In genomic region chr1:143698016-143698415, GRCh38 we compare ENCODE assay signal across 8 cellular contexts.
A peak's percentile ranks its signal among the peaks of the same experiment; 100 is the strongest.
DNase-seq lines count a peak whose midpoint lies in the region; ATAC-seq and TF ChIP-seq lines count a peak whose summit lies in the region.

No MANE protein-coding gene starts in this region.

- peak overlapping the region; percentile 13 for H3K4me3 Mint-ChIP-seq in activated CD4-positive, alpha-beta T cell treated with anti-CD3 and anti-CD28 coated beads, Interleukin-2, amount 10 ng/mL, durations not matched to agents 24 days and 14 days
- peak overlapping the region; percentile 32 for H3K4me3 Mint-ChIP-seq in endothelial cell (ENCODE audit: unreplicated experiment)
- H3K4me3 Mint-ChIP-seq in activated T-helper 2 cell treated with anti-CD3 and anti-CD28 coated beads, Interferon-gamma antibody, Interleukin-2, Interleukin-4, amounts not matched to agents 10 μg/mL and 5 μg/mL and 100 μg/mL, durations not matched to agents 14 hours and 24 hours and 36 hours (ENCODE audit: low read depth) = no peak overlapping the region
- H3K4me3 Mint-ChIP-seq in activated T-cell treated with anti-CD3 and anti-CD28 coated beads, Interleukin-2, amount 50 U/mL, for 4 hours = no peak overlapping the region

- peaks cover 67% of the 10 kb centered on the region for H3K27me3 Mint-ChIP-seq in activated CD4-positive, alpha-beta T cell treated with anti-CD3 and anti-CD28 coated beads, Interleukin-2, amount 10 ng/mL, durations not matched to agents 24 days and 14 days
- peaks cover 1% of the 10 kb centered on the region for H3K27me3 Mint-ChIP-seq in endothelial cell (ENCODE audit: unreplicated experiment)
- H3K27me3 Mint-ChIP-seq in activated T-helper 2 cell treated with anti-CD3 and anti-CD28 coated beads, Interferon-gamma antibody, Interleukin-2, Interleukin-4, amounts not matched to agents 10 μg/mL and 5 μg/mL and 100 μg/mL, durations not matched to agents 14 hours and 24 hours and 36 hours (ENCODE audit: low read depth) = peaks cover 68% of the 10 kb centered on the region
- H3K27me3 Mint-ChIP-seq in activated T-cell treated with anti-CD3 and anti-CD28 coated beads, Interleukin-2, amount 50 U/mL, for 4 hours (ENCODE audit: low read depth) = peaks cover 77% of the 10 kb centered on the region

- DNase-seq in activated CD4-positive, alpha-beta T cell treated with anti-CD3 and anti-CD28 coated beads, Interleukin-2, amount 10 ng/mL, durations not matched to agents 24 days and 14 days = peak; percentile 69
- DNase-seq in activated CD4-positive, alpha-beta T cell treated with anti-CD3 and anti-CD28 coated beads for 4 hours = no peak
- peak; percentile 89 for DNase-seq in NCI-H748 (lab: John Stamatoyannopoulos, UW; ENCODE audit: unreplicated experiment)
- peak; percentile 58 for DNase-seq in endothelial cell (ENCODE audit: low spot score)
- peak; percentile 12 for DNase-seq in stimulated activated CD8-positive, alpha-beta memory T cell treated with anti-CD3 and anti-CD28 coated beads, Interleukin-15, amount 100 ng/mL, for 24 hours (ENCODE audit: low read depth)
- no peak for DNase-seq in GM19240 (ENCODE audit: insufficient read length, low spot score)
- DNase-seq in activated T-helper 2 cell treated with anti-CD3 and anti-CD28 coated beads, Interferon-gamma antibody, Interleukin-2, Interleukin-4, amounts not matched to agents 10 μg/mL and 5 μg/mL and 100 μg/mL, durations not matched to agents 14 hours and 24 hours and 36 hours (ENCODE audit: low spot score) = no peak
- DNase-seq in activated T-cell treated with anti-CD3 and anti-CD28 coated beads, Interleukin-2, amount 50 U/mL, for 4 hours = no peak

- H3K9me3 Mint-ChIP-seq in activated CD4-positive, alpha-beta T cell treated with anti-CD3 and anti-CD28 coated beads, Interleukin-2, amount 10 ng/mL, durations not matched to agents 24 days and 14 days = peaks cover 6% of the 10 kb centered on the region
- H3K9me3 Mint-ChIP-seq in endothelial cell (ENCODE audit: unreplicated experiment) = no peaks in the 10 kb centered on the region
- no peaks in the 10 kb centered on the region for H3K9me3 Mint-ChIP-seq in activated T-helper 2 cell treated with anti-CD3 and anti-CD28 coated beads, Interferon-gamma antibody, Interleukin-2, Interleukin-4, amounts not matched to agents 10 μg/mL and 5 μg/mL and 100 μg/mL, durations not matched to agents 14 hours and 24 hours and 36 hours
- no peaks in the 10 kb centered on the region for H3K9me3 Mint-ChIP-seq in activated T-cell treated with anti-CD3 and anti-CD28 coated beads, Interleukin-2, amount 50 U/mL, for 4 hours

- peak; percentile 79 for TF ChIP-seq CTCF in endothelial cell (IDR thresholded peaks at IDR 0.05; ENCODE audit: unreplicated experiment)

- peaks cover 5% of the 10 kb centered on the region for H3K4me1 Mint-ChIP-seq in activated CD4-positive, alpha-beta T cell treated with anti-CD3 and anti-CD28 coated beads, Interleukin-2, amount 10 ng/mL, durations not matched to agents 24 days and 14 days
- H3K4me1 Mint-ChIP-seq in endothelial cell (ENCODE audit: unreplicated experiment) = peaks cover 10% of the 10 kb centered on the region
- peaks cover 9% of the 10 kb centered on the region for H3K4me1 Mint-ChIP-seq in activated T-helper 2 cell treated with anti-CD3 and anti-CD28 coated beads, Interferon-gamma antibody, Interleukin-2, Interleukin-4, amounts not matched to agents 10 μg/mL and 5 μg/mL and 100 μg/mL, durations not matched to agents 14 hours and 24 hours and 36 hours (ENCODE audit: low read depth)
- peaks cover 4% of the 10 kb centered on the region for H3K4me1 Mint-ChIP-seq in activated T-cell treated with anti-CD3 and anti-CD28 coated beads, Interleukin-2, amount 50 U/mL, for 4 hours (ENCODE audit: low read depth)

- intact Hi-C loops in activated CD4-positive, alpha-beta T cell treated with anti-CD3 and anti-CD28 coated beads, Interleukin-2, amount 10 ng/mL, durations not matched to agents 24 days and 14 days (cut with micrococcal nuclease) = no loop called here
- intact Hi-C loops in activated T-helper 2 cell treated with anti-CD3 and anti-CD28 coated beads, Interferon-gamma antibody, Interleukin-2, Interleukin-4, amounts not matched to agents 10 μg/mL and 5 μg/mL and 100 μg/mL, durations not matched to agents 14 hours and 24 hours and 36 hours (cut with micrococcal nuclease) = loop anchor here (2.0 kb wide), 1 partner anchor 45 kb away; no protein-coding TSS in a partner anchor

- no peak for ATAC-seq in activated T-cell treated with anti-CD3 and anti-CD28 coated beads, Interleukin-2, amount 50 U/mL, for 4 hours

- no peaks in the 10 kb centered on the region for H3K36me3 Mint-ChIP-seq in activated CD4-positive, alpha-beta T cell treated with anti-CD3 and anti-CD28 coated beads, Interleukin-2, amount 10 ng/mL, durations not matched to agents 24 days and 14 days (ENCODE audit: low read depth)
- no peaks in the 10 kb centered on the region for H3K36me3 Mint-ChIP-seq in endothelial cell (ENCODE audit: low read depth, unreplicated experiment)
- H3K36me3 Mint-ChIP-seq in activated T-helper 2 cell treated with anti-CD3 and anti-CD28 coated beads, Interferon-gamma antibody, Interleukin-2, Interleukin-4, amounts not matched to agents 10 μg/mL and 5 μg/mL and 100 μg/mL, durations not matched to agents 14 hours and 24 hours and 36 hours (ENCODE audit: low read depth) = peaks cover 4% of the 10 kb centered on the region
- H3K36me3 Mint-ChIP-seq in activated T-cell treated with anti-CD3 and anti-CD28 coated beads, Interleukin-2, amount 50 U/mL, for 4 hours (ENCODE audit: insufficient read depth) = no peaks in the 10 kb centered on the region

- H3K27ac Mint-ChIP-seq in activated CD4-positive, alpha-beta T cell treated with anti-CD3 and anti-CD28 coated beads, Interleukin-2, amount 10 ng/mL, durations not matched to agents 24 days and 14 days = peak overlapping the region; percentile 56
- H3K27ac Mint-ChIP-seq in endothelial cell (ENCODE audit: unreplicated experiment) = peak overlapping the region; percentile 9
- no peak overlapping the region for H3K27ac Mint-ChIP-seq in activated T-helper 2 cell treated with anti-CD3 and anti-CD28 coated beads, Interferon-gamma antibody, Interleukin-2, Interleukin-4, amounts not matched to agents 10 μg/mL and 5 μg/mL and 100 μg/mL, durations not matched to agents 14 hours and 24 hours and 36 hours

Comparison
In these comparisons a context has a peak if more than half of its experiments do, and no peak if none do; other contexts are left out.
1. DNase-seq: peak in activated CD4-positive, alpha-beta T cell treated with anti-CD3 and anti-CD28 coated beads, Interleukin-2, amount 10 ng/mL, durations not matched to agents 24 days and 14 days (single experiment), NCI-H748 (single experiment), endothelial cell (single experiment) and stimulated activated CD8-positive, alpha-beta memory T cell treated with anti-CD3 and anti-CD28 coated beads, Interleukin-15, amount 100 ng/mL, for 24 hours (single experiment); none in activated CD4-positive, alpha-beta T cell treated with anti-CD3 and anti-CD28 coated beads for 4 hours (0 of 2), GM19240 (single experiment), activated T-helper 2 cell treated with anti-CD3 and anti-CD28 coated beads, Interferon-gamma antibody, Interleukin-2, Interleukin-4, amounts not matched to agents 10 μg/mL and 5 μg/mL and 100 μg/mL, durations not matched to agents 14 hours and 24 hours and 36 hours (single experiment) and activated T-cell treated with anti-CD3 and anti-CD28 coated beads, Interleukin-2, amount 50 U/mL, for 4 hours (single experiment).
2. H3K4me3 Mint-ChIP-seq: peak in activated CD4-positive, alpha-beta T cell treated with anti-CD3 and anti-CD28 coated beads, Interleukin-2, amount 10 ng/mL, durations not matched to agents 24 days and 14 days (single experiment) and endothelial cell (single experiment); none in activated T-helper 2 cell treated with anti-CD3 and anti-CD28 coated beads, Interferon-gamma antibody, Interleukin-2, Interleukin-4, amounts not matched to agents 10 μg/mL and 5 μg/mL and 100 μg/mL, durations not matched to agents 14 hours and 24 hours and 36 hours (single experiment) and activated T-cell treated with anti-CD3 and anti-CD28 coated beads, Interleukin-2, amount 50 U/mL, for 4 hours (single experiment).